Comparison of ENCODE assay signal across 8 cellular contexts in genomic region chr2:54558188-54558975, GRCh38.
DNase-seq lines count a peak whose midpoint lies in the region; ATAC-seq and TF ChIP-seq lines count a peak whose summit lies in the region.

No MANE protein-coding gene starts in this region.

- H3K4me1 ChIP-seq in Peyer's patch (peaks cover 3 to 55% (median 7%) of the 10 kb centered on the region in 4 donors), gastroesophageal sphincter (peaks cover 19 to 90% (median 33%) of the 10 kb centered on the region in 3 donors), osteoblast (ENCODE audit: insufficient read depth, low read length) (peaks cover 50% of the 10 kb centered on the region)

- H3K4me3 ChIP-seq in Peyer's patch (peak overlapping the region; percentile 50 to 69 (median 63)), gastroesophageal sphincter (peak overlapping the region; percentile 33 to 56), osteoblast (ENCODE audit: insufficient read depth, low read length) (peak overlapping the region; percentile 74)

- H3K9me3 ChIP-seq in Peyer's patch, result no peaks in the 10 kb centered on the region
- H3K9me3 ChIP-seq in gastroesophageal sphincter, result no peaks in the 10 kb centered on the region
- no peaks in the 10 kb centered on the region for H3K9me3 ChIP-seq in osteoblast (ENCODE audit: low read depth, low read length)

- TF ChIP-seq CTCF in Peyer's patch (IDR thresholded peaks at IDR 0.05) (peak in 2 of 6 experiments; percentile 2 to 6), gastroesophageal sphincter (IDR thresholded peaks at IDR 0.05) (no peak), osteoblast (IDR thresholded peaks at IDR 0.05; ENCODE audit: extremely low read depth, low read depth, low read length) (no peak)

- peaks cover 16% of the 10 kb centered on the region for H4K20me1 ChIP-seq in osteoblast (ENCODE audit: insufficient read depth, low read length)

- H3K36me3 ChIP-seq in Peyer's patch (no peaks in the 10 kb centered on the region), gastroesophageal sphincter (no peaks in the 10 kb centered on the region), osteoblast (ENCODE audit: insufficient read depth, low read length) (no peaks in the 10 kb centered on the region)

- peak overlapping the region; percentile 56 for H2AFZ ChIP-seq in osteoblast (ENCODE audit: low read length)

- peak; percentile 73 for DNase-seq in D341Med (ENCODE audit: low spot score)
- DNase-seq in HUDEP-2 (lab: John Stamatoyannopoulos, UW; ENCODE audit: unreplicated experiment in 76 of 76), result peak in 41 of 76 experiments; percentile 1 to 60 (median 25)
- peak; percentile 73 to 90 (median 89) for DNase-seq in Peyer's patch
- DNase-seq in activated effector memory CD4-positive, alpha-beta T cell treated with anti-CD3 and anti-CD28 coated beads, Interleukin-2, amount 50 U/mL, for 16 hours, result peak; percentile 88
- DNase-seq in osteoblast (ENCODE audit: insufficient read length, low spot score, missing footprints), result peak; percentile 86

- peak; percentile 43 for ATAC-seq in GM21367 (IDR thresholded peaks at IDR 0.05; ENCODE audit: unreplicated experiment)
- ATAC-seq in gastroesophageal sphincter, result no peak
- ATAC-seq in HG02970 (IDR thresholded peaks at IDR 0.05; ENCODE audit: low FRiP score, unreplicated experiment), result no peak

- H3K4me2 ChIP-seq in osteoblast (ENCODE audit: insufficient read depth, low read length), result peak overlapping the region; percentile 95

- H3K27ac ChIP-seq in Peyer's patch, result peak overlapping the region; percentile 88 to 92 (median 90)
- H3K27ac ChIP-seq in gastroesophageal sphincter, result peak overlapping the region; percentile 41 to 92 (median 87)
- peak overlapping the region; percentile 97 for H3K27ac ChIP-seq in osteoblast (ENCODE audit: low read depth, low read length)

- peak; percentile 72 to 94 for TF ChIP-seq POLR2A in Peyer's patch (IDR thresholded peaks at IDR 0.05)
- TF ChIP-seq POLR2A in gastroesophageal sphincter (IDR thresholded peaks at IDR 0.05), result no peak

- H3K27me3 ChIP-seq in Peyer's patch, result no peaks in the 10 kb centered on the region
- H3K27me3 ChIP-seq in gastroesophageal sphincter, result no peaks in the 10 kb centered on the region
- no peaks in the 10 kb centered on the region for H3K27me3 ChIP-seq in osteoblast (ENCODE audit: insufficient read depth, low read length)

- TF ChIP-seq EP300 in gastroesophageal sphincter (IDR thresholded peaks at IDR 0.05), result no peak

- whole genome bisulfite sequencing in gastroesophageal sphincter (ENCODE audit: low coverage in 1 of 2), 2 donors, result 0 to 13% methylated on average over 1 to 19 of the region's 58 CpGs

- peaks cover 68% of the 10 kb centered on the region for H3K79me2 ChIP-seq in osteoblast (ENCODE audit: insufficient read depth, low read length)

Comparison
In these comparisons a context has a peak if more than half of its experiments do, and no peak if none do; other contexts are left out.
1. DNase-seq: peak in every context shown above with its lines; median percentile 89 in Peyer's patch; 88 in activated effector memory CD4-positive, alpha-beta T cell treated with anti-CD3 and anti-CD28 coated beads, Interleukin-2, amount 50 U/mL, for 16 hours; 86 in osteoblast; 73 in D341Med; 25 in HUDEP-2.
2. POLR2A ChIP-seq: peak in Peyer's patch (2 of 2); none in gastroesophageal sphincter (0 of 2).
3. Peak in every context shown above with its lines, with median percentiles within 50 percentile points of each other: H3K27ac ChIP-seq and H3K4me3 ChIP-seq.